21 cellular contexts compared by ENCODE assay signal in the genomic region with DNA sequence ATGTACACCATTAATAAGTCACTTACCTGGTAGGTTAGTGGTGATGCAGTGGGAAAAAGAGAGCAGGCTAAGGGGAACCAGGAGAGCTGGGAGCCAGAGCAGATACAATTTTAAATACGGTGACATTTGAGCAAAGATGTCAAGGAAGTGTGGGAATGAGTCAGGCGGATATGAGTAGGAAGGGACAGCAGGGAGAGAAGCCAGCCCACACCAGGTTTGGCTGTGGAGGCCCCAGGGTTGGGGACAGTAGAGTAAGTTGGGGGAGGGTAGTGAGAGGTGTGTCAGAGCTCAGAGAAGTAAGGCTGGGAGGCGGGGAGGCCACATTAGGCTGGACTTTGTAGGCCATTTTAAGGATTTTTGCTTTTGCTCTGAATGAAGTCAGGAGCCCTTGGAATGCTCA.
DNase-seq lines count a peak whose midpoint lies in the region; ATAC-seq and TF ChIP-seq lines count a peak whose summit lies in the region.
"Had no signal": no experiment of that assay in that cellular context is flagged by ENCODE, and none has a peak within 500 bp of the region (broad histone marks: within the 10 kb centered on the region; RNA-seq: fewer than 3 reads in every experiment).

No MANE protein-coding gene starts in this region.

- no peak overlapping the region for H3K4me3 Mint-ChIP-seq in chondrocyte (ENCODE audit: unreplicated experiment)
- H3K4me3 Mint-ChIP-seq: B cell; CD4-positive, CD25-positive, alpha-beta regulatory T cell had no signal

- H3K4me3 ChIP-seq in osteoblast (ENCODE audit: insufficient read depth, low read length), result no peak overlapping the region
- H3K4me3 ChIP-seq: Peyer's patch had no signal

- no peaks in the 10 kb centered on the region for H3K9me3 ChIP-seq in osteoblast (ENCODE audit: low read depth, low read length)
- H3K9me3 ChIP-seq: Peyer's patch had no signal

- H2AFZ ChIP-seq in osteoblast (ENCODE audit: low read length), result no peak overlapping the region

- H3K4me1 ChIP-seq in osteoblast (ENCODE audit: insufficient read depth, low read length), result no peaks in the 10 kb centered on the region
- H3K4me1 ChIP-seq: Peyer's patch had no signal

- DNase-seq in A172 (ENCODE audit: low spot score), result peak; percentile 25
- peak; percentile 80 for DNase-seq in M059J (ENCODE audit: low read depth)
- no peak for DNase-seq in chondrocyte (ENCODE audit: low spot score)
- peak; percentile 8 for DNase-seq in osteoblast (ENCODE audit: insufficient read length, low spot score, missing footprints)
- no peak for DNase-seq in activated gamma-delta T cell (lab: John Stamatoyannopoulos, UW)
- no peak for DNase-seq in C1 segment of cervical spinal cord (lab: John Stamatoyannopoulos, UW)
- DNase-seq in omental fat pad (ENCODE audit: low spot score), result no peak
- DNase-seq: 8988T; CD4-positive, CD25-positive, alpha-beta regulatory T cell; COR-L47; GF-D8; HCEC 1CT; Kasumi-1; MM.1S; NCI-H1092 treated with DMSO at 0.1 percent for 48 hours; NCI-H2081; NCI-H446 treated with DMSO at 0.1 percent for 48 hours; Peyer's patch; Right ventricle myocardium superior had no signal

- no peak for TF ChIP-seq CTCF in chondrocyte (IDR thresholded peaks at IDR 0.05)
- TF ChIP-seq CTCF in osteoblast (IDR thresholded peaks at IDR 0.05; ENCODE audit: extremely low read depth, low read depth, low read length), result no peak
- TF ChIP-seq CTCF in omental fat pad (IDR thresholded peaks at IDR 0.05), result no peak

- H3K4me1 Mint-ChIP-seq in chondrocyte (ENCODE audit: low read depth), result peaks cover 40% of the 10 kb centered on the region
- H3K4me1 Mint-ChIP-seq: B cell; CD4-positive, CD25-positive, alpha-beta regulatory T cell had no signal

- ATAC-seq in GM21515 (IDR thresholded peaks at IDR 0.05; ENCODE audit: unreplicated experiment), result no peak
- no peak for ATAC-seq in omental fat pad (ENCODE audit: low FRiP score)

- H3K36me3 Mint-ChIP-seq in chondrocyte (ENCODE audit: low read depth), result no peaks in the 10 kb centered on the region
- H3K36me3 Mint-ChIP-seq: CD4-positive, CD25-positive, alpha-beta regulatory T cell had no signal

- no peaks in the 10 kb centered on the region for H4K20me1 ChIP-seq in osteoblast (ENCODE audit: insufficient read depth, low read length)

- no peaks in the 10 kb centered on the region for H3K27me3 ChIP-seq in osteoblast (ENCODE audit: insufficient read depth, low read length)
- H3K27me3 ChIP-seq: Peyer's patch had no signal

- no peaks in the 10 kb centered on the region for H3K36me3 ChIP-seq in osteoblast (ENCODE audit: insufficient read depth, low read length)
- H3K36me3 ChIP-seq: Peyer's patch had no signal

- no peak overlapping the region for H3K27ac ChIP-seq in osteoblast (ENCODE audit: low read depth, low read length)
- H3K27ac ChIP-seq: Peyer's patch had no signal

- no peaks in the 10 kb centered on the region for H3K9me3 Mint-ChIP-seq in chondrocyte (ENCODE audit: low read depth)

- H3K27me3 Mint-ChIP-seq in chondrocyte (ENCODE audit: low read depth), result no peaks in the 10 kb centered on the region

- no peak overlapping the region for H3K4me2 ChIP-seq in osteoblast (ENCODE audit: insufficient read depth, low read length)

- peak overlapping the region; percentile 35 for H3K27ac Mint-ChIP-seq in chondrocyte (ENCODE audit: unreplicated experiment)
- H3K27ac Mint-ChIP-seq: B cell; CD4-positive, CD25-positive, alpha-beta regulatory T cell had no signal

- no peaks in the 10 kb centered on the region for H3K79me2 ChIP-seq in osteoblast (ENCODE audit: insufficient read depth, low read length)

Comparison
In these comparisons a context has a peak if more than half of its experiments do, and no peak if none do; other contexts are left out.
1. DNase-seq: peak in A172 (single experiment), M059J (single experiment) and osteoblast (single experiment); none in chondrocyte (single experiment), activated gamma-delta T cell (single experiment), C1 segment of cervical spinal cord (0 of 14) and omental fat pad (single experiment).